3 cellular contexts compared by ENCODE assay signal in the genomic region with DNA sequence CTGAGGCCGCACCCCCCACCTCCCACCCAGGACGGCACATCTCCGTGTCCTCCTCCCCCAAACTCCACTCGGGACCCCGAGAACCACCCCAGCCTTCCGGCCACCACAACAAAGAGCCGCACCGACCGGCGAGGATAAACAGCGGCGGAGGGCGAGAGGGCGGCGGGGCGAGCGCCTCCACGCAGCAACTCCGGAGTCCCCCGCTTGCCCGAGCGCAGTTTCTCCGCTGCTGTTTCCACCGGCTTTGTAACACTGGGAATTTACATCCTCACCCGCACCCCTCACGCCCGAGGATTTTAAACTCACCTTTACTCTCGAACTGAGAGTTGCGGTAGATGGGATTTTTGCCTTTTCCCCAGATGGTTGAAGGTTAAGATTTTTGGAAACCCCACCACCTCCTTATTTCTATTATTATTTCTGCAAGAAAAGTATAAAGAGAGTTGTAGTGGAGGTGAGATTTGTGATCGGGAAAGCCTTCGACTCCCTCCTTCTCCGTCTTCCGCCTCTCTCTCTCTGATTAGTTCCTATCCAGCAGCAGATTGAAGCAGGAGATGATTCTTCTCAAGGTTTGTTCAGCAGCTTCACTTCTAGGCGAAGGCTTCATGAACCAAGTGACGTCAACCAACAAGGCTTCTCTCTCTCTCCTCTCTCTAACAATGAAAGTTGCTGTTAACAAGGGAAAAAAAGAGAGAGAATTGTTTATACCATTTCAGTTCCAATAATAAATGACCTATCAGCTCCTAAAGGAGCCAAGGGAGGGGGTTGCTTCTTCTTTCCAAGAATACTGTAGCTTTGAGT.
A peak's percentile ranks its signal among the peaks of the same experiment; 100 is the strongest.
TF ChIP-seq lines count a peak whose summit lies in the region.

A gene with protein sequence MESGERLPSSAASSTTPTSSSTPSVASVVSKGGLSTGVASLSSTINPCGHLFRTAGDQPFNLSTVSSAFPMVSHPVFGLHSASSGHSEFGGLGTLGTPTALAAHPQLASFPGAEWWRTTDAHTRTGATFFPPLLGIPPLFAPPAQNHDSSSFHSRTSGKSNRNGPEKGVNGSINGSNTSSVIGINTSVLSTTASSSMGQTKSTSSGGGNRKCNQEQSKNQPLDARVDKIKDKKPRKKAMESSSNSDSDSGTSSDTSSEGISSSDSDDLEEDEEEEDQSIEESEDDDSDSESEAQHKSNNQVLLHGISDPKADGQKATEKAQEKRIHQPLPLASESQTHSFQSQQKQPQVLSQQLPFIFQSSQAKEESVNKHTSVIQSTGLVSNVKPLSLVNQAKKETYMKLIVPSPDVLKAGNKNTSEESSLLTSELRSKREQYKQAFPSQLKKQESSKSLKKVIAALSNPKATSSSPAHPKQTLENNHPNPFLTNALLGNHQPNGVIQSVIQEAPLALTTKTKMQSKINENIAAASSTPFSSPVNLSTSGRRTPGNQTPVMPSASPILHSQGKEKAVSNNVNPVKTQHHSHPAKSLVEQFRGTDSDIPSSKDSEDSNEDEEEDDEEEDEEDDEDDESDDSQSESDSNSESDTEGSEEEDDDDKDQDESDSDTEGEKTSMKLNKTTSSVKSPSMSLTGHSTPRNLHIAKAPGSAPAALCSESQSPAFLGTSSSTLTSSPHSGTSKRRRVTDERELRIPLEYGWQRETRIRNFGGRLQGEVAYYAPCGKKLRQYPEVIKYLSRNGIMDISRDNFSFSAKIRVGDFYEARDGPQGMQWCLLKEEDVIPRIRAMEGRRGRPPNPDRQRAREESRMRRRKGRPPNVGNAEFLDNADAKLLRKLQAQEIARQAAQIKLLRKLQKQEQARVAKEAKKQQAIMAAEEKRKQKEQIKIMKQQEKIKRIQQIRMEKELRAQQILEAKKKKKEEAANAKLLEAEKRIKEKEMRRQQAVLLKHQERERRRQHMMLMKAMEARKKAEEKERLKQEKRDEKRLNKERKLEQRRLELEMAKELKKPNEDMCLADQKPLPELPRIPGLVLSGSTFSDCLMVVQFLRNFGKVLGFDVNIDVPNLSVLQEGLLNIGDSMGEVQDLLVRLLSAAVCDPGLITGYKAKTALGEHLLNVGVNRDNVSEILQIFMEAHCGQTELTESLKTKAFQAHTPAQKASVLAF (N-terminal part only) (minus strand): TSS at position 613 of the 798 bp plus-strand sequence. CDS start 137,829 bp downstream, outside the sequence.

TF ChIP-seq in WTC11, 78 proteins besides CTCF, POLR2A, EP300 and RAD21:
- TF ChIP-seq SP1 (CRISPR knock-in tag; conservative IDR thresholded peaks at IDR 0.05) (0 out of 2 replicates have a peak, but pooled peaks have one; percentile 33), GRHL2 (CRISPR knock-in tag; IDR thresholded peaks at IDR 0.05; ENCODE audit: insufficient replicate concordance, severe bottlenecking) (no peak), TCF7 (CRISPR knock-in tag; IDR thresholded peaks at IDR 0.05; ENCODE audit: low read depth) (no peak), KAT7 (CRISPR knock-in tag; IDR thresholded peaks at IDR 0.05; ENCODE audit: borderline replicate concordance) (no peak)
- TF ChIP-seq, protein P1, sequence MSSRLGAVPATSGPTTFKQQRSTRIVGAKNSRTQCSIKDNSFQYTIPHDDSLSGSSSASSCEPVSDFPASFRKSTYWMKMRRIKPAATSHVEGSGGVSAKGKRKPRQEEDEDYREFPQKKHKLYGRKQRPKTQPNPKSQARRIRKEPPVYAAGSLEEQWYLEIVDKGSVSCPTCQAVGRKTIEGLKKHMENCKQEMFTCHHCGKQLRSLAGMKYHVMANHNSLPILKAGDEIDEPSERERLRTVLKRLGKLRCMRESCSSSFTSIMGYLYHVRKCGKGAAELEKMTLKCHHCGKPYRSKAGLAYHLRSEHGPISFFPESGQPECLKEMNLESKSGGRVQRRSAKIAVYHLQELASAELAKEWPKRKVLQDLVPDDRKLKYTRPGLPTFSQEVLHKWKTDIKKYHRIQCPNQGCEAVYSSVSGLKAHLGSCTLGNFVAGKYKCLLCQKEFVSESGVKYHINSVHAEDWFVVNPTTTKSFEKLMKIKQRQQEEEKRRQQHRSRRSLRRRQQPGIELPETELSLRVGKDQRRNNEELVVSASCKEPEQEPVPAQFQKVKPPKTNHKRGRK (CRISPR knock-in tag; IDR thresholded peaks at IDR 0.05; ENCODE audit: borderline replicate concordance) = 0 out of 2 replicates have a peak, but pooled peaks have one; percentile 43
- TF ChIP-seq, protein P2, sequence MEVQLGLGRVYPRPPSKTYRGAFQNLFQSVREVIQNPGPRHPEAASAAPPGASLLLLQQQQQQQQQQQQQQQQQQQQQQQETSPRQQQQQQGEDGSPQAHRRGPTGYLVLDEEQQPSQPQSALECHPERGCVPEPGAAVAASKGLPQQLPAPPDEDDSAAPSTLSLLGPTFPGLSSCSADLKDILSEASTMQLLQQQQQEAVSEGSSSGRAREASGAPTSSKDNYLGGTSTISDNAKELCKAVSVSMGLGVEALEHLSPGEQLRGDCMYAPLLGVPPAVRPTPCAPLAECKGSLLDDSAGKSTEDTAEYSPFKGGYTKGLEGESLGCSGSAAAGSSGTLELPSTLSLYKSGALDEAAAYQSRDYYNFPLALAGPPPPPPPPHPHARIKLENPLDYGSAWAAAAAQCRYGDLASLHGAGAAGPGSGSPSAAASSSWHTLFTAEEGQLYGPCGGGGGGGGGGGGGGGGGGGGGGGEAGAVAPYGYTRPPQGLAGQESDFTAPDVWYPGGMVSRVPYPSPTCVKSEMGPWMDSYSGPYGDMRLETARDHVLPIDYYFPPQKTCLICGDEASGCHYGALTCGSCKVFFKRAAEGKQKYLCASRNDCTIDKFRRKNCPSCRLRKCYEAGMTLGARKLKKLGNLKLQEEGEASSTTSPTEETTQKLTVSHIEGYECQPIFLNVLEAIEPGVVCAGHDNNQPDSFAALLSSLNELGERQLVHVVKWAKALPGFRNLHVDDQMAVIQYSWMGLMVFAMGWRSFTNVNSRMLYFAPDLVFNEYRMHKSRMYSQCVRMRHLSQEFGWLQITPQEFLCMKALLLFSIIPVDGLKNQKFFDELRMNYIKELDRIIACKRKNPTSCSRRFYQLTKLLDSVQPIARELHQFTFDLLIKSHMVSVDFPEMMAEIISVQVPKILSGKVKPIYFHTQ (CRISPR knock-in tag; IDR thresholded peaks at IDR 0.05) = 0 out of 2 replicates have a peak, but pooled peaks have one; percentile 62

TF ChIP-seq in H1, 55 proteins besides CTCF, POLR2A, EP300 and RAD21 (continues in another document):
- TF ChIP-seq ASH2L (IDR thresholded peaks at IDR 0.05; ENCODE audit: low read length) (peak; percentile 63), CHD2 (IDR thresholded peaks at IDR 0.05; ENCODE audit: low read length) (no peak), JUND (IDR thresholded peaks at IDR 0.05; ENCODE audit: low read length) (no peak), RXRA (IDR thresholded peaks at IDR 0.05; ENCODE audit: insufficient read depth, low read depth, low read length) (no peak), SIN3A (conservative IDR thresholded peaks at IDR 0.05 in 1 of 2, IDR thresholded peaks at IDR 0.05 in 1 of 2; ENCODE audit: low read depth in 1 of 2, low read length in 2 of 2) (no peak), CTBP2 (IDR thresholded peaks at IDR 0.05; ENCODE audit: borderline replicate concordance, insufficient read depth, insufficient read length, low read length) (no peak), KDM4A (IDR thresholded peaks at IDR 0.05; ENCODE audit: low read depth, low read length, severe bottlenecking) (no peak), TCF12 (IDR thresholded peaks at IDR 0.05; ENCODE audit: low read depth, low read length) (no peak), TBP (IDR thresholded peaks at IDR 0.05; ENCODE audit: low read depth, low read length) (peak; percentile 66), ZNF274 (IDR thresholded peaks at IDR 0.05; ENCODE audit: borderline replicate concordance, extremely low read depth, low read length) (no peak), GTF2F1 (IDR thresholded peaks at IDR 0.05; ENCODE audit: borderline replicate concordance, low read depth, low read length) (0 out of 2 replicates have a peak, but pooled peaks have one; percentile 30), CBX5 (IDR thresholded peaks at IDR 0.05; ENCODE audit: low read depth, low read length) (no peak), NANOG (IDR thresholded peaks at IDR 0.05; ENCODE audit: insufficient read depth, low read depth, low read length, poor library complexity, severe bottlenecking) (no peak), HDAC6 (IDR thresholded peaks at IDR 0.05; ENCODE audit: low read depth, low read length) (no peak), SIRT6 (IDR thresholded peaks at IDR 0.05; ENCODE audit: low read length) (no peak), EZH2 (IDR thresholded peaks at IDR 0.05; ENCODE audit: low read depth, low read length, severe bottlenecking) (no peak), EGR1 (IDR thresholded peaks at IDR 0.05; ENCODE audit: borderline replicate concordance, low read depth, low read length) (no peak), SAP30 (IDR thresholded peaks at IDR 0.05; ENCODE audit: insufficient read depth, insufficient replicate concordance, low read length) (no peak), BCL11A (IDR thresholded peaks at IDR 0.05; ENCODE audit: low read depth in 2 of 2, low read length in 2 of 2) (no peak), CHD1 (IDR thresholded peaks at IDR 0.05; ENCODE audit: low read depth, low read length) (no peak; the same call in 1 of the 2 replicates), TEAD4 (IDR thresholded peaks at IDR 0.05; ENCODE audit: low read depth, low read length) (no peak), MAFK (IDR thresholded peaks at IDR 0.05; ENCODE audit: low read depth, low read length) (no peak), CBX8 (IDR thresholded peaks at IDR 0.05; ENCODE audit: borderline replicate concordance, low read depth, low read length) (no peak), CREB1 (IDR thresholded peaks at IDR 0.05) (peak; percentile 55; the same call in 1 of the 2 replicates), GABPA (IDR thresholded peaks at IDR 0.05; ENCODE audit: borderline replicate concordance, insufficient read depth, low read length) (no peak), TAF1 (IDR thresholded peaks at IDR 0.05; ENCODE audit: low read depth, low read length) (peak; percentile 73)
- TF ChIP-seq, protein P3, sequence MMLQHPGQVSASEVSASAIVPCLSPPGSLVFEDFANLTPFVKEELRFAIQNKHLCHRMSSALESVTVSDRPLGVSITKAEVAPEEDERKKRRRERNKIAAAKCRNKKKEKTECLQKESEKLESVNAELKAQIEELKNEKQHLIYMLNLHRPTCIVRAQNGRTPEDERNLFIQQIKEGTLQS (IDR thresholded peaks at IDR 0.05; ENCODE audit: insufficient read depth, low read depth, low read length) = no peak
- TF ChIP-seq, protein P4, sequence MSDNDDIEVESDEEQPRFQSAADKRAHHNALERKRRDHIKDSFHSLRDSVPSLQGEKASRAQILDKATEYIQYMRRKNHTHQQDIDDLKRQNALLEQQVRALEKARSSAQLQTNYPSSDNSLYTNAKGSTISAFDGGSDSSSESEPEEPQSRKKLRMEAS (IDR thresholded peaks at IDR 0.05) = no peak

TF ChIP-seq in liver, 16 proteins besides CTCF, POLR2A, EP300 and RAD21:
- TF ChIP-seq, protein P4 (IDR thresholded peaks at IDR 0.05) = no peak
- TF ChIP-seq HNF4A (conservative IDR thresholded peaks at IDR 0.05) = no peak
- no peak for TF ChIP-seq YY1 (IDR thresholded peaks at IDR 0.05)
- TF ChIP-seq FOXA1 (IDR thresholded peaks at IDR 0.05) = no peak
- TF ChIP-seq TAF1 (conservative IDR thresholded peaks at IDR 0.05) = peak; percentile 79
- TF ChIP-seq JUND (IDR thresholded peaks at IDR 0.05) = peak in 1 of 2 donors; percentile 51
TF ChIP-seq in liver: peak in this region for 2.
